8 cellular contexts compared by ENCODE assay signal in genomic region chr5:133552925-133553525, GRCh38. TPM values are rescaled to one million over a fixed set of nuclear protein-coding genes. Genes with fewer than 3 reads are reported as not detected.
DNase-seq lines count a peak whose midpoint lies in the region; ATAC-seq, FAIRE-seq and TF ChIP-seq lines count a peak whose summit lies in the region.

No MANE protein-coding gene starts in this region.

- H2AK5ac ChIP-seq in mesenchymal stem cell (ENCODE audit: low read length, severe bottlenecking): no peak overlapping the region

- no peaks in the 10 kb centered on the region for H4K20me1 ChIP-seq in MM.1S (ENCODE audit: insufficient read depth, low read length)

- no peak overlapping the region for H3K9ac ChIP-seq in MM.1S (ENCODE audit: low read length)
- H3K9ac ChIP-seq in mesenchymal stem cell (ENCODE audit: low read length): no peak overlapping the region

- H2BK5ac ChIP-seq in mesenchymal stem cell (ENCODE audit: low read depth, low read length, poor library complexity, severe bottlenecking): no peak overlapping the region

- H2BK12ac ChIP-seq in mesenchymal stem cell (ENCODE audit: low read length in 2 of 2): no peak overlapping the region

- DNase-seq in AG04449 (ENCODE audit: low read depth, low spot score): no peak
- peak; percentile 35 for DNase-seq in GM12891 (ENCODE audit: insufficient read length, low spot score)
- peak; percentile 52 for DNase-seq in MM.1S
- DNase-seq in activated CD4-positive, CD25-positive, alpha-beta regulatory T cell treated with anti-CD3 and anti-CD28 coated beads, Interleukin-2, amount 50 U/mL, for 16 hours (ENCODE audit: low read depth, low spot score): peak; percentile 22
- DNase-seq in cerebellar cortex (ENCODE audit: low spot score): peak; percentile 36
- DNase-seq in mesenchymal stem cell: peak; percentile 30
- peak; percentile 32 for DNase-seq in stimulated activated naive CD4-positive, alpha-beta T cell treated with Interleukin-2 at 50 U/mL for 16 hours (lab: John Stamatoyannopoulos, UW)

- H3K4me2 ChIP-seq in MM.1S (ENCODE audit: low read depth, low read length) (no peak overlapping the region), mesenchymal stem cell (ENCODE audit: low read length, poor library complexity, severe bottlenecking) (no peak overlapping the region)

- H2AFZ ChIP-seq in MM.1S (ENCODE audit: low read length) (no peak overlapping the region), mesenchymal stem cell (ENCODE audit: low read depth, low read length) (no peak overlapping the region)

- TF ChIP-seq CTCF in AG04449 (IDR thresholded peaks at IDR 0.05; ENCODE audit: insufficient read depth, low read length, missing control alignments) (peak; percentile 84), MM.1S (IDR thresholded peaks at IDR 0.05; ENCODE audit: low read length) (peak; percentile 85)

- H3K36me3 ChIP-seq in MM.1S (replicated peaks; ENCODE audit: insufficient read depth, low read length) (no peaks in the 10 kb centered on the region), mesenchymal stem cell (ENCODE audit: control insufficient read depth in 1 of 2, insufficient read depth in 2 of 2, low read depth in 1 of 2, low read length in 2 of 2) (no peaks in the 10 kb centered on the region)

- POLR2A ChIA-PET in AG04449 (lab: Yijun Ruan, JAX): no interaction called here

- no peak overlapping the region for H3K23ac ChIP-seq in mesenchymal stem cell (ENCODE audit: low read length in 2 of 2)

- H4K8ac ChIP-seq in mesenchymal stem cell (ENCODE audit: low read length): no peak overlapping the region

- 23% methylated on average over 13 of the region's 13 CpGs for WGBS in mesenchymal stem cell

- H4K91ac ChIP-seq in mesenchymal stem cell (ENCODE audit: low read length): no peak overlapping the region

- H3K27me3 ChIP-seq in MM.1S (replicated peaks; ENCODE audit: insufficient read depth, low read length) (no peaks in the 10 kb centered on the region), mesenchymal stem cell (ENCODE audit: control insufficient read depth in 1 of 2, insufficient read depth in 1 of 2, low read length in 2 of 2) (peaks cover 4 to 91% of the 10 kb centered on the region in 2 experiments)

- no peak overlapping the region for H3K4me3 ChIP-seq in AG04449 (ENCODE audit: low read depth, low read length)
- no peak overlapping the region for H3K4me3 ChIP-seq in MM.1S (ENCODE audit: low read length)
- H3K4me3 ChIP-seq in mesenchymal stem cell (ENCODE audit: insufficient read depth in 1 of 2, low read depth in 1 of 2, low read length in 2 of 2): no peak overlapping the region

- CTCF ChIA-PET in AG04449 (lab: Yijun Ruan, JAX): interaction anchor here (1.2 to 2.9 kb wide), 4 partner anchors 9 to 394 kb away, joined by 3 to 9 read pairs (median 6); no protein-coding TSS in a partner anchor

- no peak overlapping the region for H2BK15ac ChIP-seq in mesenchymal stem cell (ENCODE audit: low read depth, poor library complexity, severe bottlenecking)

- no peaks in the 10 kb centered on the region for H3K9me2 ChIP-seq in MM.1S (replicated peaks; ENCODE audit: insufficient read depth, low read length)

- no peaks in the 10 kb centered on the region for H3K4me1 ChIP-seq in MM.1S (ENCODE audit: low read length)
- H3K4me1 ChIP-seq in mesenchymal stem cell (ENCODE audit: control insufficient read depth, insufficient read depth, low read depth, low read length): no peaks in the 10 kb centered on the region

- peak; percentile 48 for FAIRE-seq in GM12891 (lab: Jason Lieb, UNC)

- H3K27ac ChIP-seq in MM.1S (ENCODE audit: low read length): no peak overlapping the region
- H3K27ac ChIP-seq in mesenchymal stem cell (ENCODE audit: low read length, poor library complexity, severe bottlenecking): no peak overlapping the region

- H3K4ac ChIP-seq in mesenchymal stem cell (ENCODE audit: low read depth in 1 of 2, low read length in 2 of 2): no peak overlapping the region

- no peaks in the 10 kb centered on the region for H3K79me1 ChIP-seq in mesenchymal stem cell (replicated peaks; ENCODE audit: low read length, poor library complexity, severe bottlenecking)

- no peak for TF ChIP-seq POLR2A in GM12891 (IDR thresholded peaks at IDR 0.05; ENCODE audit: low read depth, low read length)

- no peaks in the 10 kb centered on the region for H3K9me3 ChIP-seq in MM.1S (replicated peaks; ENCODE audit: insufficient read depth, low read length)
- no peaks in the 10 kb centered on the region for H3K9me3 ChIP-seq in mesenchymal stem cell (ENCODE audit: control insufficient read depth, low read length)

- no peak overlapping the region for H2BK120ac ChIP-seq in mesenchymal stem cell (ENCODE audit: low read depth, low read length)

- no peak overlapping the region for H3K14ac ChIP-seq in mesenchymal stem cell (ENCODE audit: low read length in 2 of 2)

- no peak overlapping the region for H3K18ac ChIP-seq in mesenchymal stem cell (ENCODE audit: low read depth in 1 of 2, low read length in 2 of 2)

- no peak for ATAC-seq in GM21619 (IDR thresholded peaks at IDR 0.05; ENCODE audit: unreplicated experiment)

- H3F3A ChIP-seq in MM.1S (ENCODE audit: insufficient read depth, low read length): no peaks in the 10 kb centered on the region

- no peaks in the 10 kb centered on the region for H3K79me2 ChIP-seq in MM.1S (ENCODE audit: low read length)

TF ChIP-seq in GM12891, 5 proteins besides CTCF, POLR2A, EP300 and RAD21:
- TF ChIP-seq POU2F2 (IDR thresholded peaks at IDR 0.05; ENCODE audit: low read depth, low read length) (no peak), PAX5 (IDR thresholded peaks at IDR 0.05; ENCODE audit: insufficient read depth, low read length, severe bottlenecking) (no peak), SPI1 (IDR thresholded peaks at IDR 0.05; ENCODE audit: low read depth, low read length) (no peak), POLR2AphosphoS5 (IDR thresholded peaks at IDR 0.05; ENCODE audit: low read depth, low read length) (no peak), TAF1 (IDR thresholded peaks at IDR 0.05; ENCODE audit: low read depth, low read length) (no peak)

RNA-seq across cellular contexts. Expression of gene FSTL4, which starts 59.3 kb away (rescaled TPM):
- not detected for polyA plus RNA-seq in GM12891 (2012; ENCODE audit: low read depth, missing spikeins)
- polyA plus RNA-seq in mesenchymal stem cell (2013, experiment 1 of 2): 0.07 TPM
- 0.01 TPM for polyA plus RNA-seq in mesenchymal stem cell (2013, experiment 2 of 2)
